Comparison of ENCODE assay signal across 6 cellular contexts in the genomic region with DNA sequence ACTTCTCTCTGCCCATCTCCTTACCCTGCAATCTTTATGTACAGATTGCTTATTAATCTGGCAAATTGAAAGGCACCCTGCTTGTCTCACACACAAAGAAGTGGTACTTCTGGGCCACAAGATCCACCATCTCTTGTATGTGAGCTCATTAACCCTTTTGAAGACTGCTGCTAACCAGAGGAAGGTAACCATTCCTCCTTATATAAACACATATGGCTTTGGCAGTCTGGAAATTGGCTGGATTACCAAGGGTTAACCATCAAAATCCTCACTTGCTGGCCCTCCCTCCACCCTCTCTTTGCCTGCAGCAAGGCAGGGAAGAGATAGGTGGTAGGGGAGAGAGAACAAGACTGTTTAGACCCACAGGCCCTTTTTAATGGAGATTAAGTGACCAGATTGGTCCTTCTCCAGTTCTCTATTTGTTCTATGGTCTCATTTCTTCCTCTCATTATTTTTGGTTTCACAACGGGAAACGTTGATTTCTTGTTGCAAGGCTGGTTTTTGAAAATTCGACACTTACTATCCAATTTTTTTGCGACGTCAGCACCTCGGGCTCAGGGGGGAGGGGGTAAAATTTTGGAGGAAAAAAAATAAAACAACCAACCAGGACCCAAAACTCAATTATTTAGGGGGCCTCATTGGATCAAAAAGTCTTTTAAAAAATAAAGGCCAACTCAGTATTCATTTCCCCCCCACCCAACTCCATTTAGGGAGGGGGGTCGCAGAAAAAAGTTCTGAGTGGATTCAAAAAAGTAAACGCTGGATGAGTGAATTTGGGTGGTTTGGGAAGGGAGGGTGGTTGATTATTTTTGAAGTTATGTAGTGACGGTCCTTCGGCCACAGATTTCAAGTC. TPM values are rescaled to one million over a fixed set of nuclear protein-coding genes. Genes with fewer than 3 reads are reported as not detected.
DNase-seq lines count a peak whose midpoint lies in the region; ATAC-seq, FAIRE-seq and TF ChIP-seq lines count a peak whose summit lies in the region.

No MANE protein-coding gene starts in this region.

- H3K27me3 Mint-ChIP-seq in naive B cell = no peaks in the 10 kb centered on the region

- no peak for TF ChIP-seq CTCF in bronchial epithelial cell (IDR thresholded peaks at IDR 0.05; ENCODE audit: insufficient read depth, low read length, severe bottlenecking)

- peak; percentile 8 for DNase-seq in GF-D8 (lab: John Stamatoyannopoulos, UW)
- peak; percentile 16 for DNase-seq in NCI-H524 treated with DMSO at 0.1 percent for 48 hours (lab: John Stamatoyannopoulos, UW)
- DNase-seq in bronchial epithelial cell (ENCODE audit: low read depth) = no peak
- DNase-seq in naive B cell = peak; percentile 50

- peaks cover 15% of the 10 kb centered on the region for H3K36me3 ChIP-seq in bronchial epithelial cell (ENCODE audit: control insufficient read depth, insufficient read depth, low read length)

- H3K4me1 Mint-ChIP-seq in naive B cell = peaks cover 33 to 54% (median 44%) of the 10 kb centered on the region in 3 donors

- H3K27me3 ChIP-seq in bronchial epithelial cell (ENCODE audit: control insufficient read depth, insufficient read depth, low read length) = no peaks in the 10 kb centered on the region

- peak overlapping the region; percentile 94 to 100 (median 98) for H3K4me3 Mint-ChIP-seq in naive B cell

- peak overlapping the region; percentile 99 to 100 (median 100) for H3K27ac Mint-ChIP-seq in naive B cell

- peaks cover 0 to 4% (median 0%) of the 10 kb centered on the region in 7 donors for H3K9me3 Mint-ChIP-seq in naive B cell

- H3K4me3 ChIP-seq in bronchial epithelial cell (ENCODE audit: low read depth, low read length) = peak overlapping the region; percentile 64

- FAIRE-seq in bronchial epithelial cell (lab: Jason Lieb, UNC) = no peak

- peaks cover 22 to 30% of the 10 kb centered on the region in 2 donors for H3K36me3 Mint-ChIP-seq in naive B cell

- ATAC-seq in naive B cell (ENCODE audit: low read depth in 2 of 2) (no peak), GM21367 (IDR thresholded peaks at IDR 0.05; ENCODE audit: unreplicated experiment) (no peak), HG02884 (IDR thresholded peaks at IDR 0.05; ENCODE audit: unreplicated experiment) (no peak)

RNA-seq across cellular contexts. Expression of gene PPP1R10, which starts 0.9 kb away (rescaled TPM):
- 10.5 and 18.3 TPM in 2 replicates for total RNA-seq in bronchial epithelial cell
- 10 to 100 TPM in 5 of 6 donors, 1 to 10 TPM in 1; 7.8 to 27.9 (median 25.9) TPM for polyA plus RNA-seq in naive B cell (ENCODE audit: low read depth in 6 of 6)

RNA-seq across cellular contexts. Expression of gene MRPS18B, which starts 1.5 kb away (rescaled TPM):
- total RNA-seq in bronchial epithelial cell = 62.1 and 64.0 TPM in 2 replicates
- 100 to 1,000 TPM; 101 to 221 (median 142) TPM for polyA plus RNA-seq in naive B cell (ENCODE audit: low read depth in 6 of 6)

RNA-seq across cellular contexts. Expression of gene ATAT1, which starts 10.5 kb away (rescaled TPM):
- 1.8 and 2.9 TPM in 2 replicates for total RNA-seq in bronchial epithelial cell
- polyA plus RNA-seq in naive B cell (ENCODE audit: low read depth in 6 of 6) = 1 to 10 TPM in 5 of 6 donors, under 1 TPM in 1; 0.79 to 4.1 (median 2.0) TPM

RNA-seq across cellular contexts. Expression of gene C6orf136, which starts 30.7 kb away (rescaled TPM):
- 1.8 and 2.7 TPM in 2 replicates for total RNA-seq in bronchial epithelial cell
- 10 to 100 TPM in 4 of 6 donors, 1 to 10 TPM in 2; 8.1 to 15.5 (median 12.2) TPM for polyA plus RNA-seq in naive B cell (ENCODE audit: low read depth in 6 of 6)

RNA-seq across cellular contexts. Expression of gene ABCF1, which starts 44.9 kb away (rescaled TPM):
- total RNA-seq in bronchial epithelial cell = 31.9 and 35.1 TPM in 2 replicates
- 10 to 100 TPM; 11.5 to 31.0 (median 19.3) TPM for polyA plus RNA-seq in naive B cell (ENCODE audit: low read depth in 6 of 6)
